1 cellular context compared by ENCODE assay signal in the genomic region with DNA sequence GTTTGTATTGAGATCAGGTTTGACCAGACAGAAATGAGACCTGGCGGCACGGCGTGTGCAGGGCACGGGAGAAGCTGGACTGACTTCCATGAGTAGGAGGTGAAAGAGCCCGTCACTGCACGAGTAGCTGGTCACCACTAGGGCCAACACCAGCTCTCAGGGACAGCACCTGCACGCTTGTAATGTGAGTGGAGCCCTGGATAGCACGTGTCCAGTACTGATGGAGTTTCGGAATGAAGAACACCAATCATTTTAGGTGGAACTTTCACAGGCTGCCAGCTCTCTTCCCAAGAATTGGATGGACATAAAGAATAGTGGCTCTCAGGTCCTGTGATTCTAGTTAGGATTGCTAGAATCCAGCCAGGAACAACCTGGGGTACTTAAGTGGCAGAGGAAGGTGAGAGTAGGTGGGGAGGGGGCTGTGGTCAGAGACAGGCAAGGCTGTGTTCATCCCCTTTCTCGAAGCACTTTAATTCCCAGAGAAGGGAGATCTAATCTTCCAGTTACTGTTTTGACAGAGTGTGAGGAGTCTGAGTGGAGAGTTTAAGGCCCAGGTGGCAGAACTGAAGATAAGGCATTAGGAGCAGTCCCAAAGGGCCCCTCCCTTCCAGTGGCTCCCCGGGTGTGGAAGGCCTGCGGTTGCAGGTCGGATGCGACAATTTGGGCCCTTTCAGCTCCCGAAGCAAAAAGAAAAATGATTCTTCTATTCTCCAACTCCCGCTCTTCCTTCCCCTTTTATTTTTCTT.
TF ChIP-seq lines count a peak whose summit lies in the region.

No MANE protein-coding gene starts in this region.

TF ChIP-seq in WTC11, 78 proteins besides CTCF, POLR2A, EP300 and RAD21 (continued from another document):
- TF ChIP-seq, protein P1, sequence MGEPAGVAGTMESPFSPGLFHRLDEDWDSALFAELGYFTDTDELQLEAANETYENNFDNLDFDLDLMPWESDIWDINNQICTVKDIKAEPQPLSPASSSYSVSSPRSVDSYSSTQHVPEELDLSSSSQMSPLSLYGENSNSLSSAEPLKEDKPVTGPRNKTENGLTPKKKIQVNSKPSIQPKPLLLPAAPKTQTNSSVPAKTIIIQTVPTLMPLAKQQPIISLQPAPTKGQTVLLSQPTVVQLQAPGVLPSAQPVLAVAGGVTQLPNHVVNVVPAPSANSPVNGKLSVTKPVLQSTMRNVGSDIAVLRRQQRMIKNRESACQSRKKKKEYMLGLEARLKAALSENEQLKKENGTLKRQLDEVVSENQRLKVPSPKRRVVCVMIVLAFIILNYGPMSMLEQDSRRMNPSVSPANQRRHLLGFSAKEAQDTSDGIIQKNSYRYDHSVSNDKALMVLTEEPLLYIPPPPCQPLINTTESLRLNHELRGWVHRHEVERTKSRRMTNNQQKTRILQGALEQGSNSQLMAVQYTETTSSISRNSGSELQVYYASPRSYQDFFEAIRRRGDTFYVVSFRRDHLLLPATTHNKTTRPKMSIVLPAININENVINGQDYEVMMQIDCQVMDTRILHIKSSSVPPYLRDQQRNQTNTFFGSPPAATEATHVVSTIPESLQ (CRISPR knock-in tag; IDR thresholded peaks at IDR 0.05): no peak
- TF ChIP-seq IRF2 (CRISPR knock-in tag; IDR thresholded peaks at IDR 0.05; ENCODE audit: borderline replicate concordance, low read depth) (no peak), SP1 (CRISPR knock-in tag; conservative IDR thresholded peaks at IDR 0.05) (no peak), HMGA2 (CRISPR knock-in tag; IDR thresholded peaks at IDR 0.05) (no peak), NR1H2 (CRISPR knock-in tag; IDR thresholded peaks at IDR 0.05) (no peak), TEAD4 (CRISPR knock-in tag; IDR thresholded peaks at IDR 0.05) (no peak), ZNF219 (CRISPR knock-in tag; IDR thresholded peaks at IDR 0.05; ENCODE audit: borderline replicate concordance) (no peak), CREM (CRISPR knock-in tag; IDR thresholded peaks at IDR 0.05) (no peak), JUN (CRISPR knock-in tag; IDR thresholded peaks at IDR 0.05) (no peak), ZNF317 (CRISPR knock-in tag; IDR thresholded peaks at IDR 0.05; ENCODE audit: borderline replicate concordance, low read depth) (no peak), ZNF121 (CRISPR knock-in tag; IDR thresholded peaks at IDR 0.05) (no peak)
- TF ChIP-seq, protein P2, sequence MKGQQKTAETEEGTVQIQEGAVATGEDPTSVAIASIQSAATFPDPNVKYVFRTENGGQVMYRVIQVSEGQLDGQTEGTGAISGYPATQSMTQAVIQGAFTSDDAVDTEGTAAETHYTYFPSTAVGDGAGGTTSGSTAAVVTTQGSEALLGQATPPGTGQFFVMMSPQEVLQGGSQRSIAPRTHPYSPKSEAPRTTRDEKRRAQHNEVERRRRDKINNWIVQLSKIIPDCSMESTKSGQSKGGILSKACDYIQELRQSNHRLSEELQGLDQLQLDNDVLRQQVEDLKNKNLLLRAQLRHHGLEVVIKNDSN (CRISPR knock-in tag; IDR thresholded peaks at IDR 0.05): no peak
- TF ChIP-seq, protein P3, sequence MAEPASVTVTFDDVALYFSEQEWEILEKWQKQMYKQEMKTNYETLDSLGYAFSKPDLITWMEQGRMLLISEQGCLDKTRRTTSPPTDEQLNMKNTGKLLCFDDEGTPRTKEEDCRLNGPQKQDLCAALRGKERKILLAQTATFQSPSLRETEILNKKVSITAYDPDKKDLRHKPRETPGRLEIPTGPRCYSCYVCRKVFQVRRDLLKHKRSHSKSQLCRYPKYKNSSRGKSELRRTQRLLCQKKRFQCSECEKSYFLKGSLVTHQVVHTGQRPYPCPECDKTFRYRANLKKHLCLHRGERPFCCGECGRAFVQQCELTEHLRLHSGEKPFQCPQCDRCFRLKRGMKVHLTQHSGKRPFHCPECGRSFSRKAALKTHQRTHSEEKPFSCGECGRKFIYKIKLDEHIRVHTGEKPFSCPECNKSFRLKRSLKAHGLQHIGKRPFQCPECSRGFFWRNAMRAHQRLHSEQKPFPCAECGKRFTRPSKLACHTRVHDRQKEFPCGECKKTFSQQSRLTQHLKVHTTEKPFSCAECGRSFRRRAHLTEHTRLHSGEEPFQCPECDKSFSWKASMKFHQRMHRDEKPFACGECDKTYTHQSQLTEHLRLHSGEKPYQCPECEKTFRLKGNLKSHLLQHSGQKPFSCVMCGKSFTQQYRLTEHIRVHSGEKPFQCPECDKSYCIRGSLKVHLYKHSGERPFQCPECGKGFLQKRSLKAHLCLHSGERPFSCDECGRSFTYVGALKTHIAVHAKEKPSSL (CRISPR knock-in tag; conservative IDR thresholded peaks at IDR 0.05): no peak
- TF ChIP-seq, protein P4, sequence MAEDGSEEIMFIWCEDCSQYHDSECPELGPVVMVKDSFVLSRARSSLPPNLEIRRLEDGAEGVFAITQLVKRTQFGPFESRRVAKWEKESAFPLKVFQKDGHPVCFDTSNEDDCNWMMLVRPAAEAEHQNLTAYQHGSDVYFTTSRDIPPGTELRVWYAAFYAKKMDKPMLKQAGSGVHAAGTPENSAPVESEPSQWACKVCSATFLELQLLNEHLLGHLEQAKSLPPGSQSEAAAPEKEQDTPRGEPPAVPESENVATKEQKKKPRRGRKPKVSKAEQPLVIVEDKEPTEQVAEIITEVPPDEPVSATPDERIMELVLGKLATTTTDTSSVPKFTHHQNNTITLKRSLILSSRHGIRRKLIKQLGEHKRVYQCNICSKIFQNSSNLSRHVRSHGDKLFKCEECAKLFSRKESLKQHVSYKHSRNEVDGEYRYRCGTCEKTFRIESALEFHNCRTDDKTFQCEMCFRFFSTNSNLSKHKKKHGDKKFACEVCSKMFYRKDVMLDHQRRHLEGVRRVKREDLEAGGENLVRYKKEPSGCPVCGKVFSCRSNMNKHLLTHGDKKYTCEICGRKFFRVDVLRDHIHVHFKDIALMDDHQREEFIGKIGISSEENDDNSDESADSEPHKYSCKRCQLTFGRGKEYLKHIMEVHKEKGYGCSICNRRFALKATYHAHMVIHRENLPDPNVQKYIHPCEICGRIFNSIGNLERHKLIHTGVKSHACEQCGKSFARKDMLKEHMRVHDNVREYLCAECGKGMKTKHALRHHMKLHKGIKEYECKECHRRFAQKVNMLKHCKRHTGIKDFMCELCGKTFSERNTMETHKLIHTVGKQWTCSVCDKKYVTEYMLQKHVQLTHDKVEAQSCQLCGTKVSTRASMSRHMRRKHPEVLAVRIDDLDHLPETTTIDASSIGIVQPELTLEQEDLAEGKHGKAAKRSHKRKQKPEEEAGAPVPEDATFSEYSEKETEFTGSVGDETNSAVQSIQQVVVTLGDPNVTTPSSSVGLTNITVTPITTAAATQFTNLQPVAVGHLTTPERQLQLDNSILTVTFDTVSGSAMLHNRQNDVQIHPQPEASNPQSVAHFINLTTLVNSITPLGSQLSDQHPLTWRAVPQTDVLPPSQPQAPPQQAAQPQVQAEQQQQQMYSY (CRISPR knock-in tag; IDR thresholded peaks at IDR 0.05): no peak
